14 cellular contexts compared by ENCODE assay signal in genomic region chr15:68556139-68556990, GRCh38. TPM values are rescaled to one million over a fixed set of nuclear protein-coding genes. Genes with fewer than 3 reads are reported as not detected.
A peak's percentile ranks its signal among the peaks of the same experiment; 100 is the strongest.
DNase-seq lines count a peak whose midpoint lies in the region; ATAC-seq and TF ChIP-seq lines count a peak whose summit lies in the region.
"Had no signal": no experiment of that assay in that cellular context is flagged by ENCODE, and none has a peak within 500 bp of the region (broad histone marks: within the 10 kb centered on the region; RNA-seq: fewer than 3 reads in every experiment).

No MANE protein-coding gene starts in this region.

- H3K9me3 ChIP-seq in spleen, result no peaks in the 10 kb centered on the region
- no peaks in the 10 kb centered on the region for H3K9me3 ChIP-seq in psoas muscle
- H3K9me3 ChIP-seq: BLaER1 treated with 17β-estradiol and CSF1 and Interleukin-3, amounts not matched to agents 10 nM and 100 nM had no signal

- TF ChIP-seq POLR2A in spleen (IDR thresholded peaks at IDR 0.05), result no peak

- peaks cover 0 to 72% (median 9%) of the 10 kb centered on the region in 7 donors for H3K27me3 ChIP-seq in spleen (replicated peaks in 1 of 7)
- H3K27me3 ChIP-seq in psoas muscle (ENCODE audit: insufficient read depth in 3 of 3, low read length in 2 of 3), result no peaks in the 10 kb centered on the region

- ATAC-seq in Right ventricle myocardium superior (ENCODE audit: poor library complexity), result no peak
- no peak for ATAC-seq in GM18511 (IDR thresholded peaks at IDR 0.05; ENCODE audit: unreplicated experiment)
- no peak for ATAC-seq in psoas muscle
- ATAC-seq: HepG2 had no signal

- TF ChIP-seq CTCF in spleen (IDR thresholded peaks at IDR 0.05 in 8 of 11, conservative IDR thresholded peaks at IDR 0.05 in 3 of 11) (no peak), psoas muscle (IDR thresholded peaks at IDR 0.05) (no peak)

- H3K4me1 ChIP-seq in spleen (peaks cover 14 to 22% (median 18%) of the 10 kb centered on the region in 6 donors), psoas muscle (no peaks in the 10 kb centered on the region)

- H3K4me3 ChIP-seq in spleen (no peak overlapping the region), psoas muscle (no peak overlapping the region)
- H3K4me3 ChIP-seq: BLaER1 treated with 17β-estradiol and CSF1 and Interleukin-3, amounts not matched to agents 10 nM and 100 nM had no signal

- intact Hi-C loops in cardiac septum (cut with DNase I), result loop anchor here (5.0 kb wide), 1 partner anchor 171 kb away; no protein-coding TSS in a partner anchor
- intact Hi-C loops in Right ventricle myocardium superior (cut with DNase I), result loop anchor here (2.0 to 5.0 kb wide), 2 partner anchors 116 to 318 kb away; no protein-coding TSS in a partner anchor
- intact Hi-C loops in spleen (cut with DNase I; ENCODE audit: low total_unique reads), result loop anchor here (5.0 kb wide), 1 partner anchor 116 kb away; no protein-coding TSS in a partner anchor
- intact Hi-C loops in psoas muscle (cut with DNase I), result loop anchor here (5.0 kb wide), 4 partner anchors 116 to 321 kb away; no protein-coding TSS in a partner anchor

- H3K36me3 ChIP-seq in spleen (no peaks in the 10 kb centered on the region), psoas muscle (ENCODE audit: insufficient read depth in 1 of 2, low read depth in 1 of 2) (no peaks in the 10 kb centered on the region)
- H3K36me3 ChIP-seq: BLaER1 treated with 17β-estradiol and CSF1 and Interleukin-3, amounts not matched to agents 10 nM and 100 nM had no signal

- peak; percentile 72 for DNase-seq in cardiac septum (ENCODE audit: low spot score)
- no peak for DNase-seq in Right ventricle myocardium superior
- peak; percentile 65 for DNase-seq in mesenteric fat pad (ENCODE audit: low spot score)
- DNase-seq in spleen, result peak; percentile 27
- DNase-seq in activated CD4-positive, alpha-beta T cell treated with anti-CD3 and anti-CD28 coated beads for 48 hours, result no peak
- DNase-seq in psoas muscle, result no peak
- DNase-seq: ACHN; CD4-positive, CD25-positive, alpha-beta regulatory T cell; DMS53; HCEC 1CT; HFFc6 had no signal

- WGBS in spleen, 5 donors, result 82 to 93% (median 88%) methylated on average over 17 of the region's 17 CpGs
- WGBS in psoas muscle, 3 donors, result 87 to 95% (median 91%) methylated on average over 17 of the region's 17 CpGs

- H3K27ac ChIP-seq in spleen, result no peak overlapping the region
- H3K27ac ChIP-seq in psoas muscle, result no peak overlapping the region

RNA-seq across cellular contexts. Expression of gene CORO2B, which starts 22.4 kb away (rescaled TPM):
- total RNA-seq in cardiac septum (2.7 TPM), Right ventricle myocardium superior (6.6 TPM), mesenteric fat pad (4.9 TPM), spleen (1 to 10 TPM; 1.5 to 8.8 (median 4.5) TPM), psoas muscle (1 to 10 TPM; 1.4 to 3.0 (median 2.2) TPM)
- polyA plus RNA-seq in spleen (1 to 10 TPM in 2 of 3 donors, under 1 TPM in 1; 0.93 to 2.4 (median 1.2) TPM), psoas muscle (1 to 10 TPM; 1.1 to 3.2 (median 1.2) TPM)
- total RNA-seq: CD4-positive, CD25-positive, alpha-beta regulatory T cell had no signal
- polyA plus RNA-seq: CD4-positive, CD25-positive, alpha-beta regulatory T cell had no signal

Comparison
In these comparisons a context has a peak if more than half of its experiments do, and no peak if none do; other contexts are left out.
1. DNase-seq: peak in cardiac septum (single experiment), mesenteric fat pad (single experiment) and spleen (single experiment); none in Right ventricle myocardium superior (single experiment), activated CD4-positive, alpha-beta T cell treated with anti-CD3 and anti-CD28 coated beads for 48 hours (single experiment) and psoas muscle (0 of 2).